ENCODE assay signal across 15 cellular contexts in genomic region chr1:221900678-221901077, GRCh38.
DNase-seq lines count a peak whose midpoint lies in the region; ATAC-seq and TF ChIP-seq lines count a peak whose summit lies in the region.
"Had no signal": no experiment of that assay in that cellular context is flagged by ENCODE, and none has a peak within 500 bp of the region (broad histone marks: within the 10 kb centered on the region; RNA-seq: fewer than 3 reads in every experiment).

No MANE protein-coding gene starts in this region.

- no peak overlapping the region for H3K4me3 ChIP-seq in BLaER1 treated with 17β-estradiol and CSF1 and Interleukin-3, amounts not matched to agents 10 nM and 100 nM
- H3K4me3 ChIP-seq in esophagus muscularis mucosa: no peak overlapping the region

- no peaks in the 10 kb centered on the region for H3K27me3 Mint-ChIP-seq in stimulated activated naive B cell treated with anti-CD40 and anti-IgM and Interleukin-4, amounts not matched to agents 10 μg/mL and 1 μg/mL and 100 μg/mL, for 72 hours

- no peaks in the 10 kb centered on the region for H3K27me3 ChIP-seq in BLaER1 treated with 17β-estradiol and CSF1 and Interleukin-3, amounts not matched to agents 10 nM and 100 nM
- H3K27me3 ChIP-seq in esophagus muscularis mucosa: no peaks in the 10 kb centered on the region

- WGBS in esophagus muscularis mucosa: 100% methylated on average over 3 of the region's 3 CpGs

- no peak overlapping the region for H3K9ac ChIP-seq in BLaER1 treated with 17β-estradiol and CSF1 and Interleukin-3, amounts not matched to agents 10 nM and 100 nM

- no peaks in the 10 kb centered on the region for H3K36me3 Mint-ChIP-seq in stimulated activated naive B cell treated with anti-CD40 and anti-IgM and Interleukin-4, amounts not matched to agents 10 μg/mL and 1 μg/mL and 100 μg/mL, for 72 hours
- H3K36me3 Mint-ChIP-seq: CD4-positive, alpha-beta memory T cell had no signal

- H3K4me3 Mint-ChIP-seq in stimulated activated naive B cell treated with anti-CD40 and anti-IgM and Interleukin-4, amounts not matched to agents 10 μg/mL and 1 μg/mL and 100 μg/mL, for 72 hours: no peak overlapping the region
- H3K4me3 Mint-ChIP-seq: CD4-positive, alpha-beta memory T cell; H9 had no signal

- DNase-seq in esophagus muscularis mucosa (ENCODE audit: extremely low spot score) (peak; percentile 19), dedifferentiated amniotic fluid mesenchymal stem cell (ENCODE audit: extremely low spot score) (no peak)
- no peak for DNase-seq in stimulated activated naive B cell treated with anti-CD40 and anti-IgM and Interleukin-4, amounts not matched to agents 10 μg/mL and 1 μg/mL and 100 μg/mL, for 72 hours
- no peak for DNase-seq in activated CD4-positive, alpha-beta T cell treated with anti-CD3 and anti-CD28 coated beads, Interleukin-2, amount 50 U/mL, for 48 hours
- no peak for DNase-seq in activated CD4-positive, alpha-beta T cell treated with anti-CD3 and anti-CD28 coated beads, Interleukin-2, amount 50 U/mL, for 4 hours
- DNase-seq: 8988T; AML-193; C1 segment of cervical spinal cord; CD4-positive, alpha-beta memory T cell; DMS79; EL; GOT3; H9 had no signal

- no peak for TF ChIP-seq CTCF in esophagus muscularis mucosa (IDR thresholded peaks at IDR 0.05)

- H4K20me1 ChIP-seq in BLaER1 treated with 17β-estradiol and CSF1 and Interleukin-3, amounts not matched to agents 10 nM and 100 nM: no peaks in the 10 kb centered on the region

- H3K27ac ChIP-seq in BLaER1 treated with 17β-estradiol and CSF1 and Interleukin-3, amounts not matched to agents 10 nM and 100 nM: no peak overlapping the region; a peak in 1 of 22 replicates
- H3K27ac ChIP-seq in esophagus muscularis mucosa (replicated peaks in 1 of 4): no peak overlapping the region

- TF ChIP-seq POLR2A in esophagus muscularis mucosa (IDR thresholded peaks at IDR 0.05; ENCODE audit: low read depth): no peak

- TF ChIP-seq EP300 in esophagus muscularis mucosa (IDR thresholded peaks at IDR 0.05): no peak

- H3K36me3 ChIP-seq in BLaER1 treated with 17β-estradiol and CSF1 and Interleukin-3, amounts not matched to agents 10 nM and 100 nM: no peaks in the 10 kb centered on the region
- H3K36me3 ChIP-seq in esophagus muscularis mucosa: no peaks in the 10 kb centered on the region

- ATAC-seq in HG02610 (IDR thresholded peaks at IDR 0.05; ENCODE audit: unreplicated experiment): peak; percentile 53
- peak in 1 of 2 donors; percentile 48 for ATAC-seq in stimulated activated naive B cell treated with anti-CD40 and anti-IgM and Interleukin-4, amounts not matched to agents 10 μg/mL and 1 μg/mL and 100 μg/mL, for 72 hours (replicated peaks)

- peak overlapping the region; percentile 42 for H3K27ac Mint-ChIP-seq in stimulated activated naive B cell treated with anti-CD40 and anti-IgM and Interleukin-4, amounts not matched to agents 10 μg/mL and 1 μg/mL and 100 μg/mL, for 72 hours
- H3K27ac Mint-ChIP-seq: CD4-positive, alpha-beta memory T cell; H9 had no signal

- H3K4me1 ChIP-seq in BLaER1 treated with 17β-estradiol and CSF1 and Interleukin-3, amounts not matched to agents 10 nM and 100 nM: peaks cover 0 to 26% (median 14%) of the 10 kb centered on the region in 10 experiments; a peak in 12 of 20 replicates
- peaks cover 0 to 10% (median 3%) of the 10 kb centered on the region in 4 donors for H3K4me1 ChIP-seq in esophagus muscularis mucosa

- intact Hi-C loops in esophagus muscularis mucosa (cut with DNase I): no loop called here

- H3K4me2 ChIP-seq in BLaER1 treated with 17β-estradiol and CSF1 and Interleukin-3, amounts not matched to agents 10 nM and 100 nM: peak overlapping the region in 6 of 11 experiments; percentile 6 to 55 (median 42); a peak in 10 of 22 replicates

- peaks cover 13 to 23% (median 18%) of the 10 kb centered on the region in 11 experiments; a peak in 18 of 22 replicates for H3K9me3 ChIP-seq in BLaER1 treated with 17β-estradiol and CSF1 and Interleukin-3, amounts not matched to agents 10 nM and 100 nM (replicated peaks in 1 of 11)
- H3K9me3 ChIP-seq in esophagus muscularis mucosa: no peaks in the 10 kb centered on the region

- no peaks in the 10 kb centered on the region for H3K9me3 Mint-ChIP-seq in stimulated activated naive B cell treated with anti-CD40 and anti-IgM and Interleukin-4, amounts not matched to agents 10 μg/mL and 1 μg/mL and 100 μg/mL, for 72 hours
- H3K9me3 Mint-ChIP-seq: CD4-positive, alpha-beta memory T cell; H9 had no signal

- peaks cover 2 to 10% of the 10 kb centered on the region in 2 donors for H3K4me1 Mint-ChIP-seq in stimulated activated naive B cell treated with anti-CD40 and anti-IgM and Interleukin-4, amounts not matched to agents 10 μg/mL and 1 μg/mL and 100 μg/mL, for 72 hours
- H3K4me1 Mint-ChIP-seq: CD4-positive, alpha-beta memory T cell had no signal
